In genomic region chr6:15157479-15157878, GRCh38 we compare ENCODE assay signal across 8 cellular contexts.
"Had no signal": no experiment of that assay in that cellular context is flagged by ENCODE, and none has a peak within 500 bp of the region (broad histone marks: within the 10 kb centered on the region; RNA-seq: fewer than 3 reads in every experiment).

No MANE protein-coding gene starts in this region.

- DNase-seq: GDM1, GF-D8 had no signal

- H3K4me3 ChIP-seq: GM12878 had no signal

- FAIRE-seq: G401.6, GM12878, GM12891, GM12892, GM18507, GM19239 had no signal

- ATAC-seq: GM12878 had no signal
